ENCODE assay signal across 10 cellular contexts in genomic region chr20:46814366-46815232, GRCh38.
DNase-seq lines count a peak whose midpoint lies in the region; TF ChIP-seq lines count a peak whose summit lies in the region.
"Had no signal": no experiment of that assay in that cellular context is flagged by ENCODE, and none has a peak within 500 bp of the region (broad histone marks: within the 10 kb centered on the region; RNA-seq: fewer than 3 reads in every experiment).

No MANE protein-coding gene starts in this region.

- TF ChIP-seq POLR2A in stomach (IDR thresholded peaks at IDR 0.05) = no peak

- TF ChIP-seq CTCF in epithelial cell of esophagus (IDR thresholded peaks at IDR 0.05; ENCODE audit: insufficient read depth, low read depth, low read length, missing control alignments) = no peak
- no peak for TF ChIP-seq CTCF in stomach (IDR thresholded peaks at IDR 0.05)
- TF ChIP-seq CTCF in coronary artery (IDR thresholded peaks at IDR 0.05) = no peak

- DNase-seq in activated CD4-positive, alpha-beta T cell treated with anti-CD3 and anti-CD28 coated beads for 48 hours = peak; percentile 14
- DNase-seq in activated CD4-positive, alpha-beta T cell treated with anti-CD3 and anti-CD28 coated beads, Interleukin-2, amount 50 U/mL, for 1 hour = no peak
- DNase-seq in NCI-H524 treated with DMSO at 0.1 percent for 48 hours (lab: John Stamatoyannopoulos, UW) (peak; percentile 97), epithelial cell of esophagus (ENCODE audit: low read depth) (peak; percentile 93), stomach (peak; percentile 33), coronary artery (ENCODE audit: low spot score) (no peak), substantia nigra (lab: John Stamatoyannopoulos, UW) (no peak)
- DNase-seq in effector memory CD4-positive, alpha-beta T cell = no peak
- DNase-seq: COR-L47; effector CD4-positive, alpha-beta T cell had no signal

- no peaks in the 10 kb centered on the region for H3K36me3 ChIP-seq in stomach
- no peaks in the 10 kb centered on the region for H3K36me3 ChIP-seq in effector memory CD4-positive, alpha-beta T cell (ENCODE audit: control insufficient read depth, insufficient read depth, low read length)

- H3K4me3 ChIP-seq in epithelial cell of esophagus (ENCODE audit: low read length) (no peak overlapping the region), stomach (no peak overlapping the region), coronary artery (no peak overlapping the region)
- no peak overlapping the region for H3K4me3 ChIP-seq in effector memory CD4-positive, alpha-beta T cell (ENCODE audit: insufficient read depth, low read depth, low read length, poor library complexity, severe bottlenecking)

- peaks cover 0 to 15% (median 8%) of the 10 kb centered on the region in 4 donors for H3K4me1 ChIP-seq in stomach
- no peaks in the 10 kb centered on the region for H3K4me1 ChIP-seq in effector memory CD4-positive, alpha-beta T cell (ENCODE audit: control insufficient read depth, insufficient read depth, low read length, poor library complexity, severe bottlenecking)

- peaks cover 0 to 48% (median 13%) of the 10 kb centered on the region in 3 donors for H3K27me3 ChIP-seq in stomach
- no peaks in the 10 kb centered on the region for H3K27me3 ChIP-seq in effector memory CD4-positive, alpha-beta T cell (replicated peaks; ENCODE audit: control insufficient read depth, insufficient read depth, low read length, poor library complexity, severe bottlenecking)

- TF ChIP-seq EP300 in stomach (IDR thresholded peaks at IDR 0.05) = no peak

- intact Hi-C loops in stomach (cut with DNase I; ENCODE audit: low total_unique reads) = no loop called here

- H3K27ac ChIP-seq in stomach (no peak overlapping the region), coronary artery (no peak overlapping the region), substantia nigra (ENCODE audit: low read depth, low read length, poor library complexity, severe bottlenecking) (no peak overlapping the region)
- no peak overlapping the region for H3K27ac ChIP-seq in effector memory CD4-positive, alpha-beta T cell (ENCODE audit: insufficient read depth, low read length, poor library complexity, severe bottlenecking)

- WGBS in stomach, 5 donors = 46 to 49% (median 48%) methylated on average over 8 of the region's 8 CpGs

- no peaks in the 10 kb centered on the region for H3K9me3 ChIP-seq in stomach
- no peaks in the 10 kb centered on the region for H3K9me3 ChIP-seq in effector memory CD4-positive, alpha-beta T cell (ENCODE audit: control insufficient read depth, low read length)

Comparison
In these comparisons a context has a peak if more than half of its experiments do, and no peak if none do; other contexts are left out.
1. DNase-seq: peak in activated CD4-positive, alpha-beta T cell treated with anti-CD3 and anti-CD28 coated beads for 48 hours (single experiment), NCI-H524 treated with DMSO at 0.1 percent for 48 hours (single experiment), epithelial cell of esophagus (single experiment) and stomach (single experiment); none in activated CD4-positive, alpha-beta T cell treated with anti-CD3 and anti-CD28 coated beads, Interleukin-2, amount 50 U/mL, for 1 hour (single experiment), effector memory CD4-positive, alpha-beta T cell (0 of 3), coronary artery (single experiment) and substantia nigra (0 of 49).